In genomic region chr4:25580633-25581467, GRCh38 we compare ENCODE assay signal across 31 cellular contexts.
DNase-seq lines count a peak whose midpoint lies in the region; ATAC-seq and TF ChIP-seq lines count a peak whose summit lies in the region.
"Had no signal": no experiment of that assay in that cellular context is flagged by ENCODE, and none has a peak within 500 bp of the region (broad histone marks: within the 10 kb centered on the region; RNA-seq: fewer than 3 reads in every experiment).

No MANE protein-coding gene starts in this region.

- H3K4me1 ChIP-seq in mammary epithelial cell (ENCODE audit: insufficient read depth, low read length) (no peaks in the 10 kb centered on the region), duodenal mucosa (ENCODE audit: control insufficient read depth in 1 of 2, insufficient read depth in 2 of 2, low read length in 2 of 2) (peaks cover 10 to 13% of the 10 kb centered on the region in 2 donors), upper lobe of right lung (no peaks in the 10 kb centered on the region)
- H3K4me1 ChIP-seq: esophagus squamous epithelium, right atrium auricular region, uterus had no signal

- intact Hi-C loops in mammary epithelial cell (cut with micrococcal nuclease) = no loop called here
- intact Hi-C loops in upper lobe of right lung (cut with DNase I) = no loop called here

- ATAC-seq in upper lobe of right lung (no peak), HG03039 (IDR thresholded peaks at IDR 0.05; ENCODE audit: unreplicated experiment) (no peak)
- ATAC-seq: stimulated activated naive B cell treated with anti-CD40 and anti-IgM and Interleukin-4, amounts not matched to agents 10 μg/mL and 1 μg/mL and 100 μg/mL, for 72 hours had no signal

- no peak overlapping the region for H3K27ac ChIP-seq in mammary epithelial cell (ENCODE audit: insufficient read depth, low read depth, low read length)
- no peak overlapping the region for H3K27ac ChIP-seq in duodenal mucosa (ENCODE audit: low read depth, low read length)
- H3K27ac ChIP-seq in upper lobe of right lung = no peak overlapping the region
- H3K27ac ChIP-seq: cardiac muscle cell, esophagus squamous epithelium, right atrium auricular region, thoracic aorta, uterus had no signal

- H4K20me1 ChIP-seq in mammary epithelial cell (ENCODE audit: insufficient read depth, low read length) = no peaks in the 10 kb centered on the region

- WGBS in mammary epithelial cell (ENCODE audit: low coverage, missing lambda C conversion rate) = 83% methylated on average over 18 of the region's 23 CpGs

- H3K9me3 ChIP-seq in mammary epithelial cell (replicated peaks; ENCODE audit: insufficient read depth, low read length) = peaks cover 4% of the 10 kb centered on the region
- H3K9me3 ChIP-seq in duodenal mucosa (ENCODE audit: control insufficient read depth in 1 of 2, low read length in 2 of 2) = no peaks in the 10 kb centered on the region
- no peaks in the 10 kb centered on the region for H3K9me3 ChIP-seq in upper lobe of right lung
- H3K9me3 ChIP-seq: esophagus squamous epithelium, right atrium auricular region, thoracic aorta, uterus had no signal

- no peak overlapping the region for H3K4me3 ChIP-seq in mammary epithelial cell (replicated peaks in 1 of 3; ENCODE audit: insufficient read depth in 1 of 3, low read depth in 2 of 3, low read length in 3 of 3)
- H3K4me3 ChIP-seq in duodenal mucosa (ENCODE audit: low read depth in 1 of 2, low read length in 2 of 2) = peak overlapping the region; percentile 25 to 33
- H3K4me3 ChIP-seq in upper lobe of right lung = no peak overlapping the region
- H3K4me3 ChIP-seq: cardiac muscle cell, esophagus squamous epithelium, right atrium auricular region, thoracic aorta, uterus had no signal

- H3K4me2 ChIP-seq in mammary epithelial cell (ENCODE audit: insufficient read depth, low read depth, low read length) = no peak overlapping the region

- DNase-seq in T47D (ENCODE audit: low read depth in 1 of 2, low spot score in 1 of 2) (peak; percentile 15 to 61), mammary epithelial cell (no peak), neural crest cell (ENCODE audit: low read depth, low spot score) (no peak), upper lobe of right lung (no peak), GDM1 (lab: John Stamatoyannopoulos, UW) (no peak), anterior cingulate cortex (lab: John Stamatoyannopoulos, UW) (no peak)
- DNase-seq: 8988T; activated CD4-positive, alpha-beta memory T cell treated with anti-CD3 and anti-CD28 coated beads, Interleukin-2, amount 10 ng/mL, durations not matched to agents 7 days and 5 days; activated CD4-positive, alpha-beta T cell treated with anti-CD3 and anti-CD28 coated beads for 1 hour; activated CD8-positive, alpha-beta memory T cell treated with anti-CD3 and anti-CD28 coated beads, Interleukin-2, amount 50 U/mL, for 48 hours; aorta; EL; esophagus squamous epithelium; foreskin melanocyte; KBM-7; mesendoderm; NCI-H2029; NCI-H524 treated with DMSO at 0.1 percent for 48 hours; SIG-M5; stimulated activated CD4-positive, alpha-beta T cell treated with anti-CD3 and anti-CD28 coated beads, Interleukin-12 subunit alpha, Interleukin-12 subunit beta, amount 100 ng/mL, for 4 hours; stimulated activated CD4-positive, alpha-beta T cell treated with anti-CD3 and anti-CD28 coated beads, Interleukin-4, amount 100 ng/mL, for 1 hour; stimulated activated naive B cell treated with anti-CD40 and anti-IgM and Interleukin-4, amounts not matched to agents 10 μg/mL and 1 μg/mL and 100 μg/mL, for 72 hours; T1000; uterus had no signal

- CTCF ChIA-PET in mammary epithelial cell (lab: Charles Lee; ENCODE audit: low non-redundant PET) = no interaction called here

- H3K27me3 ChIP-seq in mammary epithelial cell (ENCODE audit: insufficient read depth, low read length) (no peaks in the 10 kb centered on the region), duodenal mucosa (ENCODE audit: control insufficient read depth in 1 of 2, insufficient read depth in 2 of 2, low read length in 2 of 2) (no peaks in the 10 kb centered on the region), upper lobe of right lung (no peaks in the 10 kb centered on the region)
- H3K27me3 ChIP-seq: cardiac muscle cell, right atrium auricular region, uterus had no signal

- no peaks in the 10 kb centered on the region for H3K79me2 ChIP-seq in mammary epithelial cell (ENCODE audit: insufficient read depth, low read length)

- H3K27ac Mint-ChIP-seq in neural crest cell (ENCODE audit: unreplicated experiment) = peak overlapping the region; percentile 12
- H3K27ac Mint-ChIP-seq: activated CD4-positive, alpha-beta memory T cell treated with anti-CD3 and anti-CD28 coated beads, Interleukin-2, amount 10 ng/mL, durations not matched to agents 7 days and 5 days; activated naive CD4-positive, alpha-beta T cell treated with anti-CD3 and anti-CD28 coated beads, Interleukin-2, amount 50 U/mL, for 24 hours; stimulated activated naive B cell treated with anti-CD40 and anti-IgM and Interleukin-4, amounts not matched to agents 10 μg/mL and 1 μg/mL and 100 μg/mL, for 72 hours had no signal

- dilution Hi-C loops in mammary epithelial cell (cut with HindIII; ENCODE audit: low sequenced_read_pairs) = no loop called here

- H3K36me3 ChIP-seq in mammary epithelial cell (ENCODE audit: insufficient read depth, low read length) (no peaks in the 10 kb centered on the region), duodenal mucosa (ENCODE audit: control insufficient read depth in 1 of 2, insufficient read depth in 2 of 2, low read length in 2 of 2) (no peaks in the 10 kb centered on the region), upper lobe of right lung (no peaks in the 10 kb centered on the region)
- H3K36me3 ChIP-seq: cardiac muscle cell, esophagus squamous epithelium, right atrium auricular region, thoracic aorta, uterus had no signal

- no peak overlapping the region for H3K4me3 Mint-ChIP-seq in neural crest cell
- H3K4me3 Mint-ChIP-seq: activated CD4-positive, alpha-beta memory T cell treated with anti-CD3 and anti-CD28 coated beads, Interleukin-2, amount 10 ng/mL, durations not matched to agents 7 days and 5 days; activated naive CD4-positive, alpha-beta T cell treated with anti-CD3 and anti-CD28 coated beads, Interleukin-2, amount 50 U/mL, for 24 hours; CD14-positive monocyte; stimulated activated naive B cell treated with anti-CD40 and anti-IgM and Interleukin-4, amounts not matched to agents 10 μg/mL and 1 μg/mL and 100 μg/mL, for 72 hours had no signal

- H3K36me3 Mint-ChIP-seq in neural crest cell (ENCODE audit: low read depth) = no peaks in the 10 kb centered on the region
- H3K36me3 Mint-ChIP-seq: activated naive CD4-positive, alpha-beta T cell treated with anti-CD3 and anti-CD28 coated beads, Interleukin-2, amount 50 U/mL, for 24 hours; CD14-positive monocyte; stimulated activated naive B cell treated with anti-CD40 and anti-IgM and Interleukin-4, amounts not matched to agents 10 μg/mL and 1 μg/mL and 100 μg/mL, for 72 hours had no signal

- H3K27me3 Mint-ChIP-seq in neural crest cell (ENCODE audit: low read depth) = no peaks in the 10 kb centered on the region
- H3K27me3 Mint-ChIP-seq: activated CD4-positive, alpha-beta memory T cell treated with anti-CD3 and anti-CD28 coated beads, Interleukin-2, amount 10 ng/mL, durations not matched to agents 7 days and 5 days; activated naive CD4-positive, alpha-beta T cell treated with anti-CD3 and anti-CD28 coated beads, Interleukin-2, amount 50 U/mL, for 24 hours; stimulated activated naive B cell treated with anti-CD40 and anti-IgM and Interleukin-4, amounts not matched to agents 10 μg/mL and 1 μg/mL and 100 μg/mL, for 72 hours had no signal

- in situ Hi-C loops in T47D (cut with HindIII; ENCODE audit: low pct_unique_long_range_greater_than_20kb, low sequenced_read_pairs) = no loop called here
- in situ Hi-C loops in mammary epithelial cell (cut with MboI; ENCODE audit: low sequenced_read_pairs in 2 of 2) = no loop called here

- BruUV-seq in mammary epithelial cell (replicated peaks; lab: Mats Ljungman, UMichigan) = no TSS peak

- no peak overlapping the region for H2AFZ ChIP-seq in mammary epithelial cell (ENCODE audit: low read depth, low read length)

- H3K4me1 Mint-ChIP-seq in neural crest cell = peaks cover 30% of the 10 kb centered on the region
- H3K4me1 Mint-ChIP-seq: activated CD4-positive, alpha-beta memory T cell treated with anti-CD3 and anti-CD28 coated beads, Interleukin-2, amount 10 ng/mL, durations not matched to agents 7 days and 5 days; activated naive CD4-positive, alpha-beta T cell treated with anti-CD3 and anti-CD28 coated beads, Interleukin-2, amount 50 U/mL, for 24 hours; CD14-positive monocyte; stimulated activated naive B cell treated with anti-CD40 and anti-IgM and Interleukin-4, amounts not matched to agents 10 μg/mL and 1 μg/mL and 100 μg/mL, for 72 hours had no signal

- no peak for TF ChIP-seq CTCF in mammary epithelial cell (conservative IDR thresholded peaks at IDR 0.05 in 1 of 2, IDR thresholded peaks at IDR 0.05 in 1 of 2; ENCODE audit: extremely low read depth in 1 of 2, insufficient read depth in 1 of 2, low read depth in 1 of 2, low read length in 2 of 2)
- TF ChIP-seq CTCF in neural crest cell (conservative IDR thresholded peaks at IDR 0.05) = no peak
- TF ChIP-seq CTCF in upper lobe of right lung (IDR thresholded peaks at IDR 0.05) = no peak

- H3K9ac ChIP-seq in mammary epithelial cell (ENCODE audit: insufficient read depth, low read length) = no peak overlapping the region
- peak overlapping the region; percentile 29 to 32 for H3K9ac ChIP-seq in duodenal mucosa (ENCODE audit: low read depth in 1 of 2, low read length in 2 of 2)

- H3K9me3 Mint-ChIP-seq in neural crest cell = no peaks in the 10 kb centered on the region
- H3K9me3 Mint-ChIP-seq: activated CD4-positive, alpha-beta memory T cell treated with anti-CD3 and anti-CD28 coated beads, Interleukin-2, amount 10 ng/mL, durations not matched to agents 7 days and 5 days; activated naive CD4-positive, alpha-beta T cell treated with anti-CD3 and anti-CD28 coated beads, Interleukin-2, amount 50 U/mL, for 24 hours had no signal

Comparison
In these comparisons a context has a peak if more than half of its experiments do, and no peak if none do; other contexts are left out.
1. DNase-seq: peak in T47D (2 of 2); none in mammary epithelial cell (single experiment), neural crest cell (single experiment), upper lobe of right lung (single experiment), GDM1 (single experiment) and anterior cingulate cortex (0 of 58).
2. H3K4me3 ChIP-seq: peak in duodenal mucosa (2 of 2); none in mammary epithelial cell (0 of 3) and upper lobe of right lung (single experiment).